19 cellular contexts compared by ENCODE assay signal in the genomic region with DNA sequence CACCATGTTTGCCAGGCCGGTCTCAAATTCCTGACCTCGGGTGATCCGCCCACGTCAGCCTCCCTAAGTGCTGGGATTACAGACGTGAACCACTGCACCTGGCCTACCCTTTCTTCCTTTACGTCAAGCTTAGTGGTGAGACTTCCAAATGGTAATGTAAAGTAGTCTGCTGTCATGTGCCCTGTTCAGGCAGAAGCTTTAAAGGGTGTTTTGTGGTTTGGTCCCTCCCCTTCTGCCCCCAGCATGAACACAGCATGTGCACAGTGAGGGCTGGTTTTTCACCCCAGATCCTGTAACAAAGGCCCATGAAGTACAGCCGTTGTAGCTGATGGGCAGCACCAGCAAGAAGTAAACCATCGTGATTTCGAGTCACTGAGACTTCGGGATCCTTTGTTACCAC. TPM values are rescaled to one million over a fixed set of nuclear protein-coding genes. Genes with fewer than 3 reads are reported as not detected.
DNase-seq lines count a peak whose midpoint lies in the region; ATAC-seq and TF ChIP-seq lines count a peak whose summit lies in the region.
"Had no signal": no experiment of that assay in that cellular context is flagged by ENCODE, and none has a peak within 500 bp of the region (broad histone marks: within the 10 kb centered on the region; RNA-seq: fewer than 3 reads in every experiment).

No MANE protein-coding gene starts in this region.

- H3K36me3 Mint-ChIP-seq in naive thymus-derived CD4-positive, alpha-beta T cell: peaks cover 0 to 14% (median 4%) of the 10 kb centered on the region in 5 donors

- peaks cover 4 to 38% (median 29%) of the 10 kb centered on the region in 7 donors for H3K4me1 Mint-ChIP-seq in naive thymus-derived CD4-positive, alpha-beta T cell

- intact Hi-C loops in naive thymus-derived CD4-positive, alpha-beta T cell (cut with micrococcal nuclease): loop anchor here (5.0 kb wide), 2 partner anchors 173 to 1122 kb away; partner anchors contain the start of gene RNPEPL1 (in 1 of the 2)

- H3K4me1 ChIP-seq in HEK293 (ENCODE audit: control insufficient read depth, insufficient read depth, low read length): 0 out of 2 replicates have a peak, but pooled peaks cover 2% of the 10 kb centered on the region
- H3K4me1 ChIP-seq in naive thymus-derived CD4-positive, alpha-beta T cell (ENCODE audit: control insufficient read depth in 2 of 2, insufficient read depth in 2 of 2, low read length in 2 of 2): peaks cover 8 to 18% of the 10 kb centered on the region in 2 donors

- no peaks in the 10 kb centered on the region for H3K9me3 ChIP-seq in HEK293 (ENCODE audit: control insufficient read depth, insufficient read depth, low read depth, low read length)
- no peaks in the 10 kb centered on the region for H3K9me3 ChIP-seq in naive thymus-derived CD4-positive, alpha-beta T cell (ENCODE audit: control insufficient read depth in 2 of 3, low read length in 3 of 3)

- no peak overlapping the region for H3K4me3 ChIP-seq in HEK293 (ENCODE audit: low read depth, low read length)
- H3K4me3 ChIP-seq in naive thymus-derived CD4-positive, alpha-beta T cell (ENCODE audit: low read length): no peak overlapping the region

- no peaks in the 10 kb centered on the region for H3K27me3 ChIP-seq in naive thymus-derived CD4-positive, alpha-beta T cell (ENCODE audit: control insufficient read depth in 2 of 2, insufficient read depth in 2 of 2, low read length in 2 of 2)

- H3K27ac ChIP-seq in HEK293 (ENCODE audit: extremely low read depth, low read depth, low read length): no peak overlapping the region
- H3K27ac ChIP-seq in naive thymus-derived CD4-positive, alpha-beta T cell (ENCODE audit: low read depth, low read length): no peak overlapping the region
- H3K27ac ChIP-seq: 22Rv1 had no signal

- no peaks in the 10 kb centered on the region for H3K27me3 Mint-ChIP-seq in naive thymus-derived CD4-positive, alpha-beta T cell
- H3K27me3 Mint-ChIP-seq: dendritic cell treated with granulocyte-macrophage colony-stimulating factor and Interleukin-4, amounts not matched to agents 40 ng/mL and 50 ng/mL, for 4 days had no signal

- no peak for ATAC-seq in naive thymus-derived CD4-positive, alpha-beta T cell
- no peak for ATAC-seq in GM21390 (IDR thresholded peaks at IDR 0.05; ENCODE audit: unreplicated experiment)
- ATAC-seq: left ventricle myocardium superior, right cardiac atrium had no signal

- peaks cover 0 to 2% (median 0%) of the 10 kb centered on the region in 11 donors for H3K9me3 Mint-ChIP-seq in naive thymus-derived CD4-positive, alpha-beta T cell
- H3K9me3 Mint-ChIP-seq: dendritic cell treated with granulocyte-macrophage colony-stimulating factor and Interleukin-4, amounts not matched to agents 40 ng/mL and 50 ng/mL, for 4 days had no signal

- POLR2A ChIA-PET in HEK293 (lab: Yijun Ruan, JAX): interaction anchor here (0.6 to 3.1 kb wide), 4 partner anchors 9 to 52 kb away, joined by 3 to 18 read pairs (median 4); partner anchors contain the start of genes ATG4B and THAP4
- POLR2A ChIA-PET in naive thymus-derived CD4-positive, alpha-beta T cell (lab: Charles Lee): interaction anchor here (0.5 to 3.9 kb wide), 4 partner anchors 11 to 375 kb away, joined by 3 to 86 read pairs (median 4); partner anchors contain the start of genes D2HGDH and ING5

- no peak for TF ChIP-seq CTCF in HEK293 (tag by site-specific recombination; IDR thresholded peaks at IDR 0.05)

- CTCF ChIA-PET in HEK293 (lab: Yijun Ruan, JAX): interaction anchor here (1.4 kb wide), 1 partner anchor 30 kb away, joined by 4 read pairs; no protein-coding TSS in a partner anchor
- CTCF ChIA-PET in naive thymus-derived CD4-positive, alpha-beta T cell (lab: Charles Lee): interaction anchor here (1.7 to 2.0 kb wide), 2 partner anchors 8 to 13 kb away, joined by 9 read pairs; partner anchors contain the start of gene ING5

- H3K36me3 ChIP-seq in HEK293 (ENCODE audit: control insufficient read depth in 2 of 2, insufficient read depth in 1 of 2, low read length in 2 of 2): peaks cover 23 to 52% of the 10 kb centered on the region in 2 experiments
- peaks cover 0 to 36% (median 0%) of the 10 kb centered on the region in 3 experiments for H3K36me3 ChIP-seq in naive thymus-derived CD4-positive, alpha-beta T cell (ENCODE audit: control insufficient read depth in 2 of 3, insufficient read depth in 3 of 3, low read length in 3 of 3)

- peak overlapping the region in 6 of 9 donors; percentile 18 to 95 (median 82) for H3K27ac Mint-ChIP-seq in naive thymus-derived CD4-positive, alpha-beta T cell
- H3K27ac Mint-ChIP-seq: dendritic cell treated with granulocyte-macrophage colony-stimulating factor and Interleukin-4, amounts not matched to agents 40 ng/mL and 50 ng/mL, for 4 days had no signal

- DNase-seq in NCI-H82 (lab: John Stamatoyannopoulos, UW) (peak; percentile 41), NCI-H82 treated with DMSO at 0.1 percent for 48 hours (lab: John Stamatoyannopoulos, UW; ENCODE audit: unreplicated experiment) (no peak), NCI-H1694 (lab: John Stamatoyannopoulos, UW) (no peak), NCI-H748 (lab: John Stamatoyannopoulos, UW; ENCODE audit: unreplicated experiment) (no peak)
- DNase-seq in activated T-cell treated with anti-CD3 and anti-CD28 coated beads, Interleukin-2, amount 50 U/mL, for 48 hours: peak; percentile 52 to 60
- peak in 3 of 9 donors; percentile 35 to 75 (median 70) for DNase-seq in naive thymus-derived CD4-positive, alpha-beta T cell
- DNase-seq: activated CD4-positive, CD25-positive, alpha-beta regulatory T cell treated with anti-CD3 and anti-CD28 coated beads, Interleukin-2, amount 50 U/mL, for 72 hours; amygdala; GDM1; left ventricle myocardium superior; NCI-H1048; NCI-H2227 treated with DMSO at 0.1 percent for 48 hours; right cardiac atrium; stimulated activated CD4-positive, alpha-beta T cell treated with anti-CD3 and anti-CD28 coated beads, Interleukin-4, amount 100 ng/mL, for 1 hour; stimulated activated naive CD4-positive, alpha-beta T cell had no signal

- peak overlapping the region in 8 of 10 donors; percentile 10 to 90 (median 51) for H3K4me3 Mint-ChIP-seq in naive thymus-derived CD4-positive, alpha-beta T cell
- H3K4me3 Mint-ChIP-seq: dendritic cell treated with granulocyte-macrophage colony-stimulating factor and Interleukin-4, amounts not matched to agents 40 ng/mL and 50 ng/mL, for 4 days had no signal

TF ChIP-seq in HEK293, 187 proteins besides CTCF, POLR2A, EP300 and RAD21:
- TF ChIP-seq ZNF140 (tag by site-specific recombination; IDR thresholded peaks at IDR 0.05): no peak
- no peak for TF ChIP-seq SP3 (tag by site-specific recombination; IDR thresholded peaks at IDR 0.05)
- TF ChIP-seq ZBTB17 (tag by site-specific recombination; IDR thresholded peaks at IDR 0.05): no peak
- peak; percentile 27; the same call in 1 of the 2 replicates for TF ChIP-seq ZIC2 (tag by site-specific recombination; IDR thresholded peaks at IDR 0.05)
- no peak for TF ChIP-seq BCL11B (tag by site-specific recombination; IDR thresholded peaks at IDR 0.05; ENCODE audit: low read depth)
- TF ChIP-seq ZBTB7A (tag by site-specific recombination; IDR thresholded peaks at IDR 0.05; ENCODE audit: low read depth): no peak
- no peak for TF ChIP-seq ZNF747 (tag by site-specific recombination; IDR thresholded peaks at IDR 0.05)

RNA-seq across cellular contexts. Expression of gene DTYMK, which starts 2.7 kb away (rescaled TPM):
- 10 to 100 TPM; 12.0 to 65.7 (median 17.0) TPM for total RNA-seq in naive thymus-derived CD4-positive, alpha-beta T cell
- polyA plus RNA-seq in naive thymus-derived CD4-positive, alpha-beta T cell: 10 to 100 TPM; 34.9 to 45.7 TPM

RNA-seq across cellular contexts. Expression of gene ING5, which starts 12.5 kb away (rescaled TPM):
- 100 to 1,000 TPM in 1 of 5 experiments, 10 to 100 TPM in 4; 37.5 to 102 (median 65.4) TPM for total RNA-seq in naive thymus-derived CD4-positive, alpha-beta T cell
- 10 to 100 TPM; 22.3 to 38.7 TPM for polyA plus RNA-seq in naive thymus-derived CD4-positive, alpha-beta T cell

RNA-seq across cellular contexts. Expression of gene D2HGDH, which starts 45.1 kb away (rescaled TPM):
- 10 to 100 TPM; 32.5 to 49.8 (median 41.1) TPM for total RNA-seq in naive thymus-derived CD4-positive, alpha-beta T cell
- polyA plus RNA-seq in naive thymus-derived CD4-positive, alpha-beta T cell: 1 to 10 TPM; 3.5 to 5.3 TPM

RNA-seq across cellular contexts. Expression of gene ATG4B, which starts 51.8 kb away (rescaled TPM):
- total RNA-seq in naive thymus-derived CD4-positive, alpha-beta T cell: 100 to 1,000 TPM in 2 of 5 experiments, 10 to 100 TPM in 3; 87.2 to 131 (median 95.0) TPM
- 10 to 100 TPM; 49.7 to 59.2 TPM for polyA plus RNA-seq in naive thymus-derived CD4-positive, alpha-beta T cell

RNA-seq across cellular contexts. Expression of gene THAP4, which starts 52.3 kb away (rescaled TPM):
- total RNA-seq in naive thymus-derived CD4-positive, alpha-beta T cell: 10 to 100 TPM; 26.4 to 34.8 (median 28.1) TPM
- 10 to 100 TPM; 30.8 to 56.2 TPM for polyA plus RNA-seq in naive thymus-derived CD4-positive, alpha-beta T cell

Comparison
In these comparisons a context has a peak if more than half of its experiments do, and no peak if none do; other contexts are left out.
1. DNase-seq: peak in NCI-H82 (single experiment) and activated T-cell treated with anti-CD3 and anti-CD28 coated beads, Interleukin-2, amount 50 U/mL, for 48 hours (2 of 2); none in NCI-H82 treated with DMSO at 0.1 percent for 48 hours (single experiment), NCI-H1694 (single experiment) and NCI-H748 (single experiment).